Comparison of ENCODE assay signal across 11 cellular contexts in genomic region chr3:31227152-31227581, GRCh38.
DNase-seq lines count a peak whose midpoint lies in the region; ATAC-seq and TF ChIP-seq lines count a peak whose summit lies in the region.
"Had no signal": no experiment of that assay in that cellular context is flagged by ENCODE, and none has a peak within 500 bp of the region (broad histone marks: within the 10 kb centered on the region; RNA-seq: fewer than 3 reads in every experiment).

No MANE protein-coding gene starts in this region.

- peaks cover 34% of the 10 kb centered on the region for H3K36me3 Mint-ChIP-seq in activated CD4-positive, alpha-beta memory T cell treated with anti-CD3 and anti-CD28 coated beads, Interleukin-2, amount 10 ng/mL, durations not matched to agents 7 days and 5 days (ENCODE audit: low read depth)
- H3K36me3 Mint-ChIP-seq in mesothelial cell of epicardium: no peaks in the 10 kb centered on the region

- no peaks in the 10 kb centered on the region for H3K36me3 ChIP-seq in BLaER1 treated with 17β-estradiol and CSF1 and Interleukin-3, amounts not matched to agents 10 nM and 100 nM
- H3K36me3 ChIP-seq: pancreas had no signal

- H3K9me3 Mint-ChIP-seq in activated CD4-positive, alpha-beta memory T cell treated with anti-CD3 and anti-CD28 coated beads, Interleukin-2, amount 10 ng/mL, durations not matched to agents 7 days and 5 days: peaks cover 3% of the 10 kb centered on the region
- H3K9me3 Mint-ChIP-seq in mesothelial cell of epicardium: no peaks in the 10 kb centered on the region

- no peaks in the 10 kb centered on the region for H3K27me3 ChIP-seq in BLaER1 treated with 17β-estradiol and CSF1 and Interleukin-3, amounts not matched to agents 10 nM and 100 nM
- H3K27me3 ChIP-seq: pancreas had no signal

- no peak overlapping the region for H3K4me3 Mint-ChIP-seq in activated CD4-positive, alpha-beta memory T cell treated with anti-CD3 and anti-CD28 coated beads, Interleukin-2, amount 10 ng/mL, durations not matched to agents 7 days and 5 days
- H3K4me3 Mint-ChIP-seq in mesothelial cell of epicardium: no peak overlapping the region

- no peaks in the 10 kb centered on the region for H3K27me3 Mint-ChIP-seq in activated CD4-positive, alpha-beta memory T cell treated with anti-CD3 and anti-CD28 coated beads, Interleukin-2, amount 10 ng/mL, durations not matched to agents 7 days and 5 days
- H3K27me3 Mint-ChIP-seq in mesothelial cell of epicardium (ENCODE audit: low read depth): no peaks in the 10 kb centered on the region

- peak overlapping the region; percentile 91 for H3K27ac Mint-ChIP-seq in activated CD4-positive, alpha-beta memory T cell treated with anti-CD3 and anti-CD28 coated beads, Interleukin-2, amount 10 ng/mL, durations not matched to agents 7 days and 5 days
- no peak overlapping the region for H3K27ac Mint-ChIP-seq in mesothelial cell of epicardium

- POLR2A ChIA-PET in activated CD4-positive, alpha-beta memory T cell treated with anti-CD3 and anti-CD28 coated beads, Interleukin-2, amount 10 ng/mL, durations not matched to agents 7 days and 5 days (lab: Charles Lee): interaction anchor here (1.1 to 6.5 kb wide), 11 partner anchors 8 to 571 kb away, joined by 3 to 97 read pairs (median 7); partner anchors contain the start of gene STT3B

- peak overlapping the region in 8 of 11 experiments; percentile 38 to 85 (median 64); a peak in 13 of 22 replicates for H3K9ac ChIP-seq in BLaER1 treated with 17β-estradiol and CSF1 and Interleukin-3, amounts not matched to agents 10 nM and 100 nM

- TF ChIP-seq CTCF in mesothelial cell of epicardium (IDR thresholded peaks at IDR 0.05; ENCODE audit: unreplicated experiment) (no peak), omental fat pad (IDR thresholded peaks at IDR 0.05) (no peak)

- H3K9me3 ChIP-seq in BLaER1 treated with 17β-estradiol and CSF1 and Interleukin-3, amounts not matched to agents 10 nM and 100 nM (replicated peaks in 1 of 11): peaks cover 0 to 33% (median 24%) of the 10 kb centered on the region in 11 experiments; a peak in 17 of 22 replicates
- H3K9me3 ChIP-seq: pancreas had no signal

- H4K20me1 ChIP-seq in BLaER1 treated with 17β-estradiol and CSF1 and Interleukin-3, amounts not matched to agents 10 nM and 100 nM: no peaks in the 10 kb centered on the region

- H3K4me3 ChIP-seq in BLaER1 treated with 17β-estradiol and CSF1 and Interleukin-3, amounts not matched to agents 10 nM and 100 nM: peak overlapping the region in 3 of 10 experiments; percentile 17 to 29 (median 26); a peak in 3 of 20 replicates
- H3K4me3 ChIP-seq: pancreas, SK-N-MC had no signal

- peak; percentile 51 for DNase-seq in KG1 (lab: John Stamatoyannopoulos, UW)
- DNase-seq in activated CD4-positive, alpha-beta memory T cell treated with anti-CD3 and anti-CD28 coated beads, Interleukin-2, amount 10 ng/mL, durations not matched to agents 7 days and 5 days: no peak
- DNase-seq in mesothelial cell of epicardium (ENCODE audit: low spot score in 2 of 2, unreplicated experiment in 2 of 2): no peak
- no peak for DNase-seq in HUDEP-2 (lab: John Stamatoyannopoulos, UW; ENCODE audit: unreplicated experiment in 76 of 76)
- DNase-seq in omental fat pad (ENCODE audit: low spot score): no peak
- DNase-seq: head of caudate nucleus, pancreas had no signal

- CTCF ChIA-PET in activated CD4-positive, alpha-beta memory T cell treated with anti-CD3 and anti-CD28 coated beads, Interleukin-2, amount 10 ng/mL, durations not matched to agents 7 days and 5 days (lab: Charles Lee): interaction anchor here (1.3 to 3.9 kb wide), 4 partner anchors 8 to 305 kb away, joined by 4 to 21 read pairs (median 4); partner anchors contain the start of gene STT3B

- ATAC-seq in GM19023 (IDR thresholded peaks at IDR 0.05; ENCODE audit: unreplicated experiment): peak; percentile 32
- no peak for ATAC-seq in HG03565 (IDR thresholded peaks at IDR 0.05; ENCODE audit: unreplicated experiment)
- ATAC-seq in omental fat pad (ENCODE audit: low FRiP score): no peak

- H3K27ac ChIP-seq in BLaER1 treated with 17β-estradiol and CSF1 and Interleukin-3, amounts not matched to agents 10 nM and 100 nM: peak overlapping the region in 10 of 11 experiments; percentile 57 to 98 (median 84); a peak in 20 of 22 replicates
- H3K27ac ChIP-seq: pancreas, SK-N-MC had no signal

- peak overlapping the region in 10 of 11 experiments; percentile 54 to 88 (median 82); a peak in 20 of 22 replicates for H3K4me2 ChIP-seq in BLaER1 treated with 17β-estradiol and CSF1 and Interleukin-3, amounts not matched to agents 10 nM and 100 nM

- H3K4me1 ChIP-seq in BLaER1 treated with 17β-estradiol and CSF1 and Interleukin-3, amounts not matched to agents 10 nM and 100 nM: peaks cover 52 to 99% (median 97%) of the 10 kb centered on the region in 10 experiments
- H3K4me1 ChIP-seq: pancreas had no signal

- peaks cover 87% of the 10 kb centered on the region for H3K4me1 Mint-ChIP-seq in activated CD4-positive, alpha-beta memory T cell treated with anti-CD3 and anti-CD28 coated beads, Interleukin-2, amount 10 ng/mL, durations not matched to agents 7 days and 5 days
- peaks cover 24% of the 10 kb centered on the region for H3K4me1 Mint-ChIP-seq in mesothelial cell of epicardium
